15 cellular contexts compared by ENCODE assay signal in the genomic region with DNA sequence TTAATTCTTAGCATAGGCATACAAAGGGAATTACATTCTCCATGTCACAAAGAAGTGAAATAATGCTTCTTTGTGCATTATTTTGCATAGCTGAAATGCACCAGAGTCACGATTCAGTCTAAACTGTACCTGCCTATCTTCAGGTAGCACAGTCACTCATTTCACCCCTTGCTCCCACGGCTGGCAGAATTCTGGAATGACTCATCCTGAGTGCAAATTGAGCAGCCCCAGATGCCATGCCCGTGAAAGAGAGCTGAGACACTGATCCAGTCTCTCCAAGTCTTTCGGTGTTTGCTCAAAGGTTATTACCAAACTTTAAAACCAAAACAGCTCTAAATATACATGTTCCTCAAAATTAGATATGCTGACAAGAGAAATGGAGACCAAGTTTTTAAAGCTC.
A peak's percentile ranks its signal among the peaks of the same experiment; 100 is the strongest.
DNase-seq lines count a peak whose midpoint lies in the region; ATAC-seq lines count a peak whose summit lies in the region.
"Had no signal": no experiment of that assay in that cellular context is flagged by ENCODE, and none has a peak within 500 bp of the region (broad histone marks: within the 10 kb centered on the region; RNA-seq: fewer than 3 reads in every experiment).

No MANE protein-coding gene starts in this region.

- no peak overlapping the region for H3K4me3 Mint-ChIP-seq in activated T-cell treated with anti-CD3 and anti-CD28 coated beads, Interleukin-2, amount 50 U/mL, for 24 hours
- H3K4me3 Mint-ChIP-seq: CD14-positive monocyte; CD8-positive, alpha-beta T cell; HFFc6 had no signal

- no peaks in the 10 kb centered on the region for H3K4me1 Mint-ChIP-seq in activated T-cell treated with anti-CD3 and anti-CD28 coated beads, Interleukin-2, amount 50 U/mL, for 24 hours (ENCODE audit: low read depth)
- H3K4me1 Mint-ChIP-seq: CD14-positive monocyte had no signal

- DNase-seq in DMS 273 (lab: John Stamatoyannopoulos, UW; ENCODE audit: unreplicated experiment) (peak; percentile 21), DMS 273 treated with DMSO at 0.1 percent for 48 hours (lab: John Stamatoyannopoulos, UW) (no peak), astrocyte of the hippocampus (ENCODE audit: low read depth, low spot score) (peak; percentile 33), kidney tubule cell (ENCODE audit: low spot score) (peak; percentile 53), DMS53 (lab: John Stamatoyannopoulos, UW) (no peak)
- DNase-seq in activated T-cell treated with anti-CD3 and anti-CD28 coated beads, Interleukin-2, amount 50 U/mL, for 24 hours = no peak
- DNase-seq: Caco-2; CD8-positive, alpha-beta T cell; DMS79; EL; HCEC 1CT; HFFc6 had no signal

- no peaks in the 10 kb centered on the region for H3K36me3 Mint-ChIP-seq in activated T-cell treated with anti-CD3 and anti-CD28 coated beads, Interleukin-2, amount 50 U/mL, for 24 hours (ENCODE audit: low read depth)
- H3K36me3 Mint-ChIP-seq: CD14-positive monocyte; CD8-positive, alpha-beta T cell had no signal

- no peaks in the 10 kb centered on the region for H3K27me3 Mint-ChIP-seq in activated T-cell treated with anti-CD3 and anti-CD28 coated beads, Interleukin-2, amount 50 U/mL, for 24 hours

- no peak overlapping the region for H3K27ac Mint-ChIP-seq in activated T-cell treated with anti-CD3 and anti-CD28 coated beads, Interleukin-2, amount 50 U/mL, for 24 hours
- H3K27ac Mint-ChIP-seq: CD14-positive monocyte; CD8-positive, alpha-beta T cell; HFFc6 had no signal

- H3K9me3 Mint-ChIP-seq in activated T-cell treated with anti-CD3 and anti-CD28 coated beads, Interleukin-2, amount 50 U/mL, for 24 hours = no peaks in the 10 kb centered on the region
- H3K9me3 Mint-ChIP-seq: CD14-positive monocyte; CD8-positive, alpha-beta T cell had no signal

- no peak for ATAC-seq in GM18517 (IDR thresholded peaks at IDR 0.05; ENCODE audit: unreplicated experiment)
- ATAC-seq: CD8-positive, alpha-beta T cell; HepG2 had no signal

Comparison
In these comparisons a context has a peak if more than half of its experiments do, and no peak if none do; other contexts are left out.
1. DNase-seq: peak in DMS 273 (single experiment), astrocyte of the hippocampus (single experiment) and kidney tubule cell (single experiment); none in DMS 273 treated with DMSO at 0.1 percent for 48 hours (single experiment), DMS53 (single experiment) and activated T-cell treated with anti-CD3 and anti-CD28 coated beads, Interleukin-2, amount 50 U/mL, for 24 hours (single experiment).